ENCODE assay signal across 9 cellular contexts in genomic region chr9:137077010-137077747, GRCh38. TPM values are rescaled to one million over a fixed set of nuclear protein-coding genes. Genes with fewer than 3 reads are reported as not detected.
DNase-seq lines count a peak whose midpoint lies in the region; ATAC-seq and TF ChIP-seq lines count a peak whose summit lies in the region.
"Had no signal": no experiment of that assay in that cellular context is flagged by ENCODE, and none has a peak within 500 bp of the region (broad histone marks: within the 10 kb centered on the region; RNA-seq: fewer than 3 reads in every experiment).

TSS of gene UAP1L1 (plus strand) at chr9:137077517. CDS start at chr9:137077533, 16 bp downstream.

- H2AFZ ChIP-seq in fibroblast of lung (ENCODE audit: low read length), result peak within 1 kb of the TSS; percentile 55

- H3K4me3 ChIP-seq in HAP-1 (peak within 1 kb of the TSS; percentile 59), fibroblast of lung (replicated peaks in 1 of 4; ENCODE audit: control extremely low read depth in 1 of 4, insufficient read depth in 1 of 4, low read depth in 3 of 4, low read length in 4 of 4) (peak within 1 kb of the TSS; percentile 61 to 80 (median 73)), thoracic aorta (peak within 1 kb of the TSS; percentile 80)

- DNase-seq in GDM1 (lab: John Stamatoyannopoulos, UW) (peak; percentile 11), HAP-1 (ENCODE audit: low spot score in 2 of 2) (peak in 1 of 2 experiments; percentile 78), NCI-H69 (lab: John Stamatoyannopoulos, UW) (peak; percentile 74), fibroblast of lung (ENCODE audit: low read depth in 2 of 2) (peak; percentile 57 to 60), myocyte (ENCODE audit: low read depth) (peak; percentile 74), thoracic aorta (ENCODE audit: low spot score) (no peak), kidney glomerular epithelial cell (lab: John Stamatoyannopoulos, UW) (no peak)
- peak; percentile 70 to 71 for DNase-seq in activated T-cell treated with anti-CD3 and anti-CD28 coated beads, Interleukin-2, amount 50 U/mL, for 72 hours

- peak within 1 kb of the TSS; percentile 75 for H3K4me2 ChIP-seq in fibroblast of lung (ENCODE audit: extremely low read depth, insufficient read depth, low read length)

- no peak within 1 kb of the TSS for H3K27ac Mint-ChIP-seq in activated T-cell treated with anti-CD3 and anti-CD28 coated beads, Interleukin-2, amount 50 U/mL, for 72 hours

- peak; percentile 82 to 84 for ATAC-seq in activated T-cell treated with anti-CD3 and anti-CD28 coated beads, Interleukin-2, amount 50 U/mL, for 72 hours (replicated peaks in 1 of 2)
- ATAC-seq in thoracic aorta (ENCODE audit: insufficient number of reproducible peaks, low FRiP score, low read depth), result no peak

- peak within 1 kb of the TSS; percentile 59 for H3K9ac ChIP-seq in fibroblast of lung (ENCODE audit: insufficient read depth, low read length)

- H3K9me3 ChIP-seq in HAP-1 (no peaks in the 10 kb centered on the region), fibroblast of lung (ENCODE audit: control insufficient read depth, insufficient read depth, low read depth, low read length) (no peaks in the 10 kb centered on the region), thoracic aorta (no peaks in the 10 kb centered on the region)

- peaks cover 32% of the 10 kb centered on the region for H3K36me3 ChIP-seq in HAP-1 (replicated peaks)
- peaks cover 31% of the 10 kb centered on the region for H3K36me3 ChIP-seq in fibroblast of lung (ENCODE audit: control insufficient read depth, insufficient read depth, low read length)
- H3K36me3 ChIP-seq in thoracic aorta, result peaks cover 10% of the 10 kb centered on the region

- H3K9me3 Mint-ChIP-seq in activated T-cell treated with anti-CD3 and anti-CD28 coated beads, Interleukin-2, amount 50 U/mL, for 72 hours, result no peaks in the 10 kb centered on the region

- H3K27me3 Mint-ChIP-seq in activated T-cell treated with anti-CD3 and anti-CD28 coated beads, Interleukin-2, amount 50 U/mL, for 72 hours (ENCODE audit: low read depth), result no peaks in the 10 kb centered on the region

- H3K27me3 ChIP-seq in HAP-1 (ENCODE audit: low read depth), result no peaks in the 10 kb centered on the region
- no peaks in the 10 kb centered on the region for H3K27me3 ChIP-seq in fibroblast of lung (ENCODE audit: control insufficient read depth, insufficient read depth, low read length)
- H3K27me3 ChIP-seq in thoracic aorta (replicated peaks; ENCODE audit: insufficient read depth), result no peaks in the 10 kb centered on the region

- no peaks in the 10 kb centered on the region for H4K20me1 ChIP-seq in fibroblast of lung (ENCODE audit: control insufficient read depth, extremely low read depth, insufficient read depth, low read length)

- H3K79me2 ChIP-seq in fibroblast of lung (ENCODE audit: control insufficient read depth, insufficient read depth, low read length), result peaks cover 22% of the 10 kb centered on the region

- H3K4me3 Mint-ChIP-seq in activated T-cell treated with anti-CD3 and anti-CD28 coated beads, Interleukin-2, amount 50 U/mL, for 72 hours, result peak within 1 kb of the TSS; percentile 79 to 83

- TF ChIP-seq CTCF in fibroblast of lung (conservative IDR thresholded peaks at IDR 0.05 in 1 of 2, IDR thresholded peaks at IDR 0.05 in 1 of 2; ENCODE audit: low read depth in 1 of 2, low read length in 2 of 2), result no peak
- no peak for TF ChIP-seq CTCF in thoracic aorta (IDR thresholded peaks at IDR 0.05)

- in situ Hi-C loops in HAP-1 (cut with MboI; ENCODE audit: low sequenced_read_pairs), result no loop called here

- H3K36me3 Mint-ChIP-seq in activated T-cell treated with anti-CD3 and anti-CD28 coated beads, Interleukin-2, amount 50 U/mL, for 72 hours (ENCODE audit: insufficient read depth in 2 of 2), result no peaks in the 10 kb centered on the region

- H3K4me1 ChIP-seq in HAP-1, result peaks cover 18% of the 10 kb centered on the region
- peaks cover 8% of the 10 kb centered on the region for H3K4me1 ChIP-seq in fibroblast of lung (ENCODE audit: control insufficient read depth, extremely low read depth, insufficient read depth, low read length)
- peaks cover 11 to 21% of the 10 kb centered on the region in 2 donors for H3K4me1 ChIP-seq in thoracic aorta (ENCODE audit: control insufficient read depth in 1 of 2, low read depth in 2 of 2)

- no peaks in the 10 kb centered on the region for H3K4me1 Mint-ChIP-seq in activated T-cell treated with anti-CD3 and anti-CD28 coated beads, Interleukin-2, amount 50 U/mL, for 72 hours (ENCODE audit: low read depth)

- H3K27ac ChIP-seq in fibroblast of lung (ENCODE audit: insufficient read depth, low read length) (peak within 1 kb of the TSS; percentile 44), thoracic aorta (peak within 1 kb of the TSS in 1 of 2 donors; percentile 9)
- H3K27ac ChIP-seq: epithelial cell of prostate had no signal

RNA-seq across cellular contexts. Expression of gene UAP1L1, which starts in this region (rescaled TPM):
- 10 to 100 TPM; 13.6 to 14.3 TPM for total RNA-seq in activated T-cell treated with anti-CD3 and anti-CD28 coated beads, Interleukin-2, amount 50 U/mL, for 72 hours
- total RNA-seq in fibroblast of lung (15.7 and 21.1 TPM in 2 replicates), myocyte (40.2 and 46.4 TPM in 2 replicates), thoracic aorta (10 to 100 TPM in 1 of 2 donors, 1 to 10 TPM in 1; 9.6 to 11.4 TPM)
- 16.4 and 17.9 TPM in 2 replicates for polyA plus RNA-seq in fibroblast of lung
- polyA plus RNA-seq in fibroblast of lung (2012), result 17.5 and 22.4 TPM in 2 replicates
- 23.5 and 28.3 TPM in 2 replicates for polyA minus RNA-seq in fibroblast of lung (ENCODE audit: low replicate concordance)
- 34.6 TPM for polyA plus RNA-seq in myocyte (2012)

Comparison
In these comparisons a context has a peak if more than half of its experiments do, and no peak if none do; other contexts are left out.
1. DNase-seq: peak in GDM1 (single experiment), NCI-H69 (single experiment), activated T-cell treated with anti-CD3 and anti-CD28 coated beads, Interleukin-2, amount 50 U/mL, for 72 hours (2 of 2), fibroblast of lung (2 of 2) and myocyte (single experiment); none in thoracic aorta (single experiment) and kidney glomerular epithelial cell (single experiment).
2. Peak in every context shown above with its lines, with median percentiles within 50 percentile points of each other: H3K4me3 ChIP-seq.